ENCODE assay signal across 8 cellular contexts in the genomic region with DNA sequence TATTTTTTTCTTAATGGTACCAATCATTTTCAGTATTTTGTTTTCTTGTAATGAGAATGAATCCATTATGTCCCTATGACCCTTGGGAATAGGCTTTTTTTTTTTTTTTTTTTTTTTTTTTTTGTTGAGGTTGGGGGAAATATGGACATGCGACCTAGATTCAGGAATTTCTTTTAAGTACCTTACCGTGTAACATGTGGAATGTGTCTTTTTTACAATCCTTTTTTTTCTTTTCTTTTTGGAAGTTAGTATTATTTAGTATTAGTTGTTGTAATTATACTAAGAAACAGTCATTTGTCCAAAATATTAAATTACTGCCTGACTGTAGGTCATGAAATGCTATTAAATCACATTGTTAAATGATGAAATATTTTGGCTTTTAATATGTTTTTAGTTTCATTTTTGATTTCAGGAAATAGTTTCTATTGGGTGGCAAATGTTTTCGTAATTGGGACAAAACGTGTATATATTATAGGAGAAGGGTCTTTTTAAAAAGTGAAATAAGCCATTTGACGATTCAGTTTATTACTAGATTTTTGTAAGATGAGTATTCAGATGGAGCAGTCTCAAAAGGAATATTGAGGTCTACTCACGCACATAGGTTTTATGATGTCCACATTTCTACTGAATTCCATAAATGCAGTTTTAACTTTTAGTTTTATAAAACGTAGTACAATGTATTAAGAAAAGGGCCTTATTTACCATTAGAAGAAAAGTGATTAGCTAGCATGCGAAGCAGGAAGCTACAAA. TPM values are rescaled to one million over a fixed set of nuclear protein-coding genes. Genes with fewer than 3 reads are reported as not detected.
DNase-seq lines count a peak whose midpoint lies in the region; ATAC-seq and TF ChIP-seq lines count a peak whose summit lies in the region.

No MANE protein-coding gene starts in this region.

- no peak overlapping the region for H4K91ac ChIP-seq in neuronal stem cell (ENCODE audit: low read depth, low read length, poor library complexity)

- no peaks in the 10 kb centered on the region for H3K9me3 Mint-ChIP-seq in activated naive CD4-positive, alpha-beta T cell treated with anti-CD3 and anti-CD28 coated beads, Interleukin-2, amount 50 U/mL, for 24 hours
- H3K9me3 Mint-ChIP-seq in activated T-helper 1 cell treated with anti-CD3 and anti-CD28 coated beads, Interleukin-12 subunit alpha, Interleukin-12 subunit beta, Interleukin-2, Interleukin-4 antibody, amounts not matched to agents 30 ng/mL and 10 ng/mL and 1 ng/mL, durations not matched to agents 14 hours and 24 hours and 36 hours: no peaks in the 10 kb centered on the region

- H2AK5ac ChIP-seq in neuronal stem cell (ENCODE audit: low read depth, low read length): no peak overlapping the region

- H3K27me3 ChIP-seq in kidney epithelial cell (ENCODE audit: control insufficient read depth, insufficient read depth, low read length) (no peaks in the 10 kb centered on the region), upper lobe of right lung (no peaks in the 10 kb centered on the region), neuronal stem cell (ENCODE audit: control insufficient read depth in 3 of 3, insufficient read depth in 3 of 3, low read depth in 1 of 3, low read length in 3 of 3) (no peaks in the 10 kb centered on the region)

- DNase-seq in activated naive CD4-positive, alpha-beta T cell (lab: John Stamatoyannopoulos, UW): no peak
- no peak for DNase-seq in activated T-helper 1 cell treated with anti-CD3 and anti-CD28 coated beads, Interleukin-12 subunit alpha, Interleukin-12 subunit beta, Interleukin-2, Interleukin-4 antibody, amounts not matched to agents 30 ng/mL and 10 ng/mL and 1 ng/mL, durations not matched to agents 14 hours and 24 hours and 36 hours (ENCODE audit: low spot score)
- DNase-seq in kidney epithelial cell (ENCODE audit: low read depth): no peak
- no peak for DNase-seq in upper lobe of right lung
- DNase-seq in GF-D8 (lab: John Stamatoyannopoulos, UW): no peak
- DNase-seq in neuronal stem cell (ENCODE audit: low spot score): no peak

- TF ChIP-seq CTCF in kidney epithelial cell (IDR thresholded peaks at IDR 0.05; ENCODE audit: insufficient read depth, low read length, poor library complexity, severe bottlenecking) (no peak), upper lobe of right lung (IDR thresholded peaks at IDR 0.05) (no peak)

- peaks cover 5% of the 10 kb centered on the region for H3K79me1 ChIP-seq in neuronal stem cell (ENCODE audit: low read depth, low read length)

- H3K14ac ChIP-seq in neuronal stem cell (ENCODE audit: low read length): no peak overlapping the region

- H2BK5ac ChIP-seq in neuronal stem cell (ENCODE audit: low read length): no peak overlapping the region

- H3K9ac ChIP-seq in neuronal stem cell (ENCODE audit: low read depth, low read length, poor library complexity): no peak overlapping the region

- no peak overlapping the region for H2BK120ac ChIP-seq in neuronal stem cell (ENCODE audit: low read depth, low read length)

- H3K36me3 ChIP-seq in kidney epithelial cell (ENCODE audit: control insufficient read depth, insufficient read depth, low read length) (no peaks in the 10 kb centered on the region), upper lobe of right lung (peaks cover 9% of the 10 kb centered on the region), neuronal stem cell (replicated peaks in 1 of 2; ENCODE audit: control insufficient read depth in 2 of 2, insufficient read depth in 2 of 2, low read length in 2 of 2) (peaks cover 2 to 23% of the 10 kb centered on the region in 2 donors)

- no peak overlapping the region for H2BK15ac ChIP-seq in neuronal stem cell (ENCODE audit: low read length)

- H3K4me3 ChIP-seq in kidney epithelial cell (ENCODE audit: low read depth, low read length): peak overlapping the region; percentile 53
- H3K4me3 ChIP-seq in upper lobe of right lung: peak overlapping the region; percentile 66
- H3K4me3 ChIP-seq in neuronal stem cell (ENCODE audit: low read length in 2 of 2): peak overlapping the region in 1 of 2 donors; percentile 67

- no peak overlapping the region for H3K4ac ChIP-seq in neuronal stem cell (ENCODE audit: low read length)

- H2AFZ ChIP-seq in neuronal stem cell (ENCODE audit: low read length): no peak overlapping the region

- H3K4me1 ChIP-seq in upper lobe of right lung (peaks cover 25% of the 10 kb centered on the region), neuronal stem cell (ENCODE audit: control insufficient read depth in 2 of 2, insufficient read depth in 1 of 2, low read depth in 1 of 2, low read length in 2 of 2) (peaks cover 0 to 24% of the 10 kb centered on the region in 2 donors)

- no peak overlapping the region for H3K18ac ChIP-seq in neuronal stem cell (ENCODE audit: low read length)

- H3K27ac Mint-ChIP-seq in activated naive CD4-positive, alpha-beta T cell treated with anti-CD3 and anti-CD28 coated beads, Interleukin-2, amount 50 U/mL, for 24 hours: peak overlapping the region; percentile 89
- peak overlapping the region; percentile 56 for H3K27ac Mint-ChIP-seq in activated T-helper 1 cell treated with anti-CD3 and anti-CD28 coated beads, Interleukin-12 subunit alpha, Interleukin-12 subunit beta, Interleukin-2, Interleukin-4 antibody, amounts not matched to agents 30 ng/mL and 10 ng/mL and 1 ng/mL, durations not matched to agents 14 hours and 24 hours and 36 hours

- H3K4me2 ChIP-seq in neuronal stem cell (ENCODE audit: insufficient read depth, low read length, poor library complexity, severe bottlenecking): no peak overlapping the region

- H3K4me3 Mint-ChIP-seq in activated naive CD4-positive, alpha-beta T cell treated with anti-CD3 and anti-CD28 coated beads, Interleukin-2, amount 50 U/mL, for 24 hours: peak overlapping the region; percentile 89
- H3K4me3 Mint-ChIP-seq in activated T-helper 1 cell treated with anti-CD3 and anti-CD28 coated beads, Interleukin-12 subunit alpha, Interleukin-12 subunit beta, Interleukin-2, Interleukin-4 antibody, amounts not matched to agents 30 ng/mL and 10 ng/mL and 1 ng/mL, durations not matched to agents 14 hours and 24 hours and 36 hours: peak overlapping the region; percentile 84

- no peak overlapping the region for H2BK12ac ChIP-seq in neuronal stem cell (ENCODE audit: low read length)

- no peak overlapping the region for H4K8ac ChIP-seq in neuronal stem cell (ENCODE audit: low read depth, low read length)

- peak overlapping the region; percentile 77 for H3K27ac ChIP-seq in upper lobe of right lung
- no peak overlapping the region for H3K27ac ChIP-seq in neuronal stem cell (replicated peaks; ENCODE audit: low read length)

- H3K4me1 Mint-ChIP-seq in activated naive CD4-positive, alpha-beta T cell treated with anti-CD3 and anti-CD28 coated beads, Interleukin-2, amount 50 U/mL, for 24 hours: peaks cover 62% of the 10 kb centered on the region
- peaks cover 53% of the 10 kb centered on the region for H3K4me1 Mint-ChIP-seq in activated T-helper 1 cell treated with anti-CD3 and anti-CD28 coated beads, Interleukin-12 subunit alpha, Interleukin-12 subunit beta, Interleukin-2, Interleukin-4 antibody, amounts not matched to agents 30 ng/mL and 10 ng/mL and 1 ng/mL, durations not matched to agents 14 hours and 24 hours and 36 hours (ENCODE audit: low read depth)

- ATAC-seq in upper lobe of right lung: no peak
- ATAC-seq in GM18873 (IDR thresholded peaks at IDR 0.05; ENCODE audit: low FRiP score, unreplicated experiment): no peak

- no peak overlapping the region for H3K23ac ChIP-seq in neuronal stem cell (ENCODE audit: low read depth, low read length, poor library complexity)

- no peaks in the 10 kb centered on the region for H3K9me3 ChIP-seq in upper lobe of right lung
- H3K9me3 ChIP-seq in neuronal stem cell (replicated peaks in 1 of 2; ENCODE audit: control insufficient read depth in 2 of 2, insufficient read depth in 1 of 2, low read depth in 1 of 2, low read length in 2 of 2): no peaks in the 10 kb centered on the region

- peaks cover 3% of the 10 kb centered on the region for H3K36me3 Mint-ChIP-seq in activated naive CD4-positive, alpha-beta T cell treated with anti-CD3 and anti-CD28 coated beads, Interleukin-2, amount 50 U/mL, for 24 hours
- peaks cover 14% of the 10 kb centered on the region for H3K36me3 Mint-ChIP-seq in activated T-helper 1 cell treated with anti-CD3 and anti-CD28 coated beads, Interleukin-12 subunit alpha, Interleukin-12 subunit beta, Interleukin-2, Interleukin-4 antibody, amounts not matched to agents 30 ng/mL and 10 ng/mL and 1 ng/mL, durations not matched to agents 14 hours and 24 hours and 36 hours (ENCODE audit: low read depth)

- 100% methylated on average over 1 of the region's 8 CpGs; no CpG with 5 or more reads in 1 of the 2 donors for WGBS in neuronal stem cell (ENCODE audit: extremely low coverage in 2 of 2, insufficient read length in 2 of 2, insufficient replicate concordance in 1 of 2), 2 donors

- no peaks in the 10 kb centered on the region for H3K27me3 Mint-ChIP-seq in activated naive CD4-positive, alpha-beta T cell treated with anti-CD3 and anti-CD28 coated beads, Interleukin-2, amount 50 U/mL, for 24 hours
- no peaks in the 10 kb centered on the region for H3K27me3 Mint-ChIP-seq in activated T-helper 1 cell treated with anti-CD3 and anti-CD28 coated beads, Interleukin-12 subunit alpha, Interleukin-12 subunit beta, Interleukin-2, Interleukin-4 antibody, amounts not matched to agents 30 ng/mL and 10 ng/mL and 1 ng/mL, durations not matched to agents 14 hours and 24 hours and 36 hours (ENCODE audit: insufficient read depth)

- intact Hi-C loops in activated T-helper 1 cell treated with anti-CD3 and anti-CD28 coated beads, Interleukin-12 subunit alpha, Interleukin-12 subunit beta, Interleukin-2, Interleukin-4 antibody, amounts not matched to agents 30 ng/mL and 10 ng/mL and 1 ng/mL, durations not matched to agents 14 hours and 24 hours and 36 hours (cut with micrococcal nuclease): loop anchor here (2.0 to 5.0 kb wide), 4 partner anchors 171 to 1363 kb away; no protein-coding TSS in a partner anchor
- intact Hi-C loops in upper lobe of right lung (cut with DNase I): no loop called here

RNA-seq across cellular contexts. Expression of gene ARID1B, which starts 4.9 kb away (rescaled TPM):
- 73.6 and 79.1 TPM in 2 replicates for total RNA-seq in activated T-helper 1 cell treated with anti-CD3 and anti-CD28 coated beads, Interleukin-12 subunit alpha, Interleukin-12 subunit beta, Interleukin-2, Interleukin-4 antibody, amounts not matched to agents 30 ng/mL and 10 ng/mL and 1 ng/mL, durations not matched to agents 14 hours and 24 hours and 36 hours
- total RNA-seq in kidney epithelial cell (47.3 and 59.0 TPM in 2 replicates), upper lobe of right lung (80.4 TPM)
- polyA plus RNA-seq in neuronal stem cell (2013, experiment 1 of 2): 33.3 TPM
- 36.5 TPM for polyA plus RNA-seq in neuronal stem cell (2013, experiment 2 of 2)
